ENCODE assay signal across 1 cellular context in the genomic region with DNA sequence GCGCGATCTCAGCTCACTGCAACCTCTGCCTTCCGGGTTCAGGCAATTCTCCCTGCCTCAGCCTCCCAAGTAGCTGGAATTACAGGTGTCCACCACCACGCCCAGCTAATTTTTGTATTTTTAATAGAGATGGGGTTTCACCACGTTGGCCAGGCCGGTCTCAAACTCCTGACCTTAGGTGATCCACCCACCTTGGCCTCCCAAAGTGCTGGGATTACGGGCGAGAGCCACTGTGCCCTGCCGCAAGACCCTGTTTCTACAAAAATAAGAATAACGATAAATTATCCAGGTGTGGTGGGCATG. TPM values are rescaled to one million over a fixed set of nuclear protein-coding genes. Genes with fewer than 3 reads are reported as not detected.
"Had no signal": no experiment of that assay in that cellular context is flagged by ENCODE, and none has a peak within 500 bp of the region (broad histone marks: within the 10 kb centered on the region; RNA-seq: fewer than 3 reads in every experiment).

No MANE protein-coding gene starts in this region.

RNA-seq across cellular contexts. Expression of a gene that starts 16.4 kb away (rescaled TPM):
- total RNA-seq: SJCRH30 had no signal
